Comparison of ENCODE assay signal across 22 cellular contexts in the genomic region with DNA sequence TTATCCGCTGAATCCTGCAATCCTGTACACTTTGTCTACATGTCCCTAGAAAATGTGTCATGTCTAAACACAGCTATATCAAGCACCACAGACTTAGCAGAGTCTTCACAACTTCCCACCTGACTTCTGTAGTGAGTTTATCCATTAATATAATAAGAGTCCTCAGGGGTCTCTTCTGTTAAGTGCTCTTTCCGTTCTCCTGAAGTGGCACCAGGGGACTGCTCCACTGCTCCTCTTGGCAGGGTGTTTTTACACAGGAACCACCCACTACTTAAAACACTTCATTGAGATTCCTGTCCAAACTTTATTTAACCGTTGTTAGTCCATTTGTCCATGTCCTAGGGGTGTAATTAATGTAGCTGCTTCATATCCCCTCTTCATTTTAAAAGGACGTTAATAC.
DNase-seq lines count a peak whose midpoint lies in the region; ATAC-seq and TF ChIP-seq lines count a peak whose summit lies in the region.
"Had no signal": no experiment of that assay in that cellular context is flagged by ENCODE, and none has a peak within 500 bp of the region (broad histone marks: within the 10 kb centered on the region; RNA-seq: fewer than 3 reads in every experiment).

No MANE protein-coding gene starts in this region.

- no peaks in the 10 kb centered on the region for H3F3A ChIP-seq in neural cell (ENCODE audit: insufficient read depth, low read length, poor library complexity, severe bottlenecking)

- no peaks in the 10 kb centered on the region for H3K79me2 ChIP-seq in neural cell (replicated peaks; ENCODE audit: insufficient read depth, low read length)

- H3K4me3 ChIP-seq in neural cell (ENCODE audit: low read length), result no peak overlapping the region
- H3K4me3 ChIP-seq: GM12878, K562 had no signal

- H3K27ac ChIP-seq in neural cell (ENCODE audit: low read length), result no peak overlapping the region

- H3K9ac ChIP-seq in neural cell (ENCODE audit: low read length), result no peak overlapping the region

- H3K9me3 ChIP-seq in neural cell (ENCODE audit: low read length), result no peaks in the 10 kb centered on the region
- H3K9me3 ChIP-seq: BE2C had no signal

- intact Hi-C loops in posterior cingulate gyrus (cut with DNase I), result no loop called here

- DNase-seq in DMS79 (lab: John Stamatoyannopoulos, UW) (peak; percentile 15), NCI-H128 (lab: John Stamatoyannopoulos, UW; ENCODE audit: unreplicated experiment) (peak; percentile 15), NCI-H524 treated with DMSO at 0.1 percent for 48 hours (lab: John Stamatoyannopoulos, UW) (peak; percentile 51), posterior cingulate gyrus (no peak)
- DNase-seq in stimulated activated CD4-positive, alpha-beta T cell treated with anti-CD3 and anti-CD28 coated beads, Interleukin-4, amount 100 ng/mL, for 1 hour, result no peak
- DNase-seq: CD4-positive, CD25-positive, alpha-beta regulatory T cell; COR-L47; DMS153; EL; H9; NCI-H146; NCI-H2081; NCI-H226; NCI-H748 treated with DMSO at 0.1 percent for 48 hours; NK-92 treated with Interleukin-12 subunit alpha and Interleukin-12 subunit beta, amount 100 ng/mL, for 24 hours; Right ventricle myocardium superior; SW 1271 had no signal

- ATAC-seq in HG03342 (IDR thresholded peaks at IDR 0.05; ENCODE audit: unreplicated experiment), result no peak
- ATAC-seq: GM12878, K562 had no signal

- H3K4me2 ChIP-seq in neural cell (ENCODE audit: low read length), result no peak overlapping the region

- no peak for TF ChIP-seq CTCF in neural cell (IDR thresholded peaks at IDR 0.05; ENCODE audit: poor library complexity, severe bottlenecking)

- no peak for TF ChIP-seq EP300 in neural cell (conservative IDR thresholded peaks at IDR 0.05; ENCODE audit: poor library complexity, severe bottlenecking)

- H4K20me1 ChIP-seq in neural cell (ENCODE audit: insufficient read depth), result no peaks in the 10 kb centered on the region

- no peaks in the 10 kb centered on the region for H3K27me3 ChIP-seq in neural cell (ENCODE audit: insufficient read depth, low read depth, low read length)
- H3K27me3 ChIP-seq: BE2C had no signal

- no peak for TF ChIP-seq RAD21 in neural cell (conservative IDR thresholded peaks at IDR 0.05)

- H2AFZ ChIP-seq in neural cell (ENCODE audit: low read depth, low read length), result no peak overlapping the region

- H3K36me3 ChIP-seq in neural cell (ENCODE audit: insufficient read depth, low read length), result no peaks in the 10 kb centered on the region
- H3K36me3 ChIP-seq: BE2C had no signal

- no peaks in the 10 kb centered on the region for H3K9me2 ChIP-seq in neural cell (ENCODE audit: insufficient read depth, low read length)

TF ChIP-seq in neural cell, 6 proteins besides CTCF, POLR2A, EP300 and RAD21:
- TF ChIP-seq MXI1 (conservative IDR thresholded peaks at IDR 0.05; ENCODE audit: poor library complexity, severe bottlenecking), result no peak
- TF ChIP-seq POLR2AphosphoS5 (IDR thresholded peaks at IDR 0.05), result peak; percentile 29

Comparison
In these comparisons a context has a peak if more than half of its experiments do, and no peak if none do; other contexts are left out.
1. DNase-seq: peak in DMS79 (single experiment), NCI-H128 (single experiment) and NCI-H524 treated with DMSO at 0.1 percent for 48 hours (single experiment); none in stimulated activated CD4-positive, alpha-beta T cell treated with anti-CD3 and anti-CD28 coated beads, Interleukin-4, amount 100 ng/mL, for 1 hour (single experiment) and posterior cingulate gyrus (0 of 10).